ENCODE assay signal across 22 cellular contexts in the genomic region with DNA sequence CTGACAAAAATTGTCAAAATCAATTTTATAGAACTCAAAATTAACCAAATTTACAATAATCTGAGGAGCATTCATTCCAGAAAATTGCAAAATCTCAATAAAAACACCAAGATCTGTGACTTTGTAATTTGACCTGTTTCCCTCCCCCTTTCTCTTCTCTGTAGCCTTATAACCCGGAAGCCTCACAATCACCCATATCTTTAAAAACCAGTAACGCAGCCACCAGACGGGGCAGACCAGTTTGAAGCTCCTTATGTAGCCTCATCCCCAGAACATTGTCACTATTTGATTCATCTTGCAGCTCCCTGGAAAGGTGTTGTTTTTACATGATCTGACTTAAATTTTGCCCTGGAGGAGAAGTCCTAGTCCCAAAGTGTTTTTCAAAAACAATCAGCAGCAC. TPM values are rescaled to one million over a fixed set of nuclear protein-coding genes. Genes with fewer than 3 reads are reported as not detected.
"Had no signal": no experiment of that assay in that cellular context is flagged by ENCODE, and none has a peak within 500 bp of the region (broad histone marks: within the 10 kb centered on the region; RNA-seq: fewer than 3 reads in every experiment).

No MANE protein-coding gene starts in this region.

- H2AFZ ChIP-seq: hepatocyte had no signal

- H3K4me1 ChIP-seq: gastrocnemius medialis, lower lobe of right lung had no signal

- H3K4me3 ChIP-seq: gastrocnemius medialis, hepatocyte, lower lobe of right lung, spleen had no signal

- H3K79me2 ChIP-seq: hepatocyte had no signal

- H3K36me3 ChIP-seq: gastrocnemius medialis, lower lobe of right lung, neutrophil, spleen had no signal

- H3K27me3 ChIP-seq: gastrocnemius medialis, hepatocyte had no signal

- ATAC-seq: activated CD8-positive, alpha-beta memory T cell treated with anti-CD3 and anti-CD28 coated beads, Interleukin-2, amount 10 ng/mL, durations not matched to agents 7 days and 5 days; activated naive CD4-positive, alpha-beta T cell treated with anti-CD3 and anti-CD28 coated beads, Interleukin-2, amount 50 U/mL, for 72 hours; gastrocnemius medialis; lower lobe of right lung; T-helper 17 cell had no signal

- H3K36me3 Mint-ChIP-seq: activated CD8-positive, alpha-beta memory T cell treated with anti-CD3 and anti-CD28 coated beads, Interleukin-2, amount 10 ng/mL, durations not matched to agents 7 days and 5 days; activated naive CD4-positive, alpha-beta T cell treated with anti-CD3 and anti-CD28 coated beads, Interleukin-2, amount 50 U/mL, for 72 hours; brain; naive B cell had no signal

- H3K9me3 Mint-ChIP-seq: activated naive CD4-positive, alpha-beta T cell treated with anti-CD3 and anti-CD28 coated beads, Interleukin-2, amount 50 U/mL, for 72 hours; activated T-cell treated with anti-CD3 and anti-CD28 coated beads, Interleukin-2, amount 50 U/mL, for 24 hours; central memory CD8-positive, alpha-beta T cell had no signal

- H3K9me3 ChIP-seq: gastrocnemius medialis, lower lobe of right lung, neutrophil, spleen had no signal

- H3K27ac Mint-ChIP-seq: activated CD8-positive, alpha-beta memory T cell treated with anti-CD3 and anti-CD28 coated beads, Interleukin-2, amount 10 ng/mL, durations not matched to agents 7 days and 5 days; activated naive CD4-positive, alpha-beta T cell treated with anti-CD3 and anti-CD28 coated beads, Interleukin-2, amount 50 U/mL, for 72 hours; activated T-cell treated with anti-CD3 and anti-CD28 coated beads, Interleukin-2, amount 50 U/mL, for 24 hours; brain; T-helper 17 cell had no signal

- H3K4me2 ChIP-seq: hepatocyte had no signal

- H3K27ac ChIP-seq: gastrocnemius medialis, hepatocyte, lower lobe of right lung, neutrophil, spleen had no signal

- H3K4me3 Mint-ChIP-seq: activated CD8-positive, alpha-beta memory T cell treated with anti-CD3 and anti-CD28 coated beads, Interleukin-2, amount 10 ng/mL, durations not matched to agents 7 days and 5 days; activated T-cell treated with anti-CD3 and anti-CD28 coated beads, Interleukin-2, amount 50 U/mL, for 24 hours; brain; central memory CD8-positive, alpha-beta T cell; T-helper 17 cell had no signal

- DNase-seq: activated CD4-positive, alpha-beta T cell treated with anti-CD3 and anti-CD28 coated beads, Interleukin-2, amount 50 U/mL, for 48 hours; activated CD4-positive, CD25-positive, alpha-beta regulatory T cell treated with anti-CD3 and anti-CD28 coated beads, Interleukin-2, amount 50 U/mL, for 72 hours; activated CD8-positive, alpha-beta memory T cell treated with anti-CD3 and anti-CD28 coated beads, Interleukin-2, amount 10 ng/mL, durations not matched to agents 7 days and 5 days; activated effector memory CD4-positive, alpha-beta T cell treated with anti-CD3 and anti-CD28 coated beads, Interleukin-2, amount 50 U/mL, for 16 hours; activated T-cell treated with anti-CD3 and anti-CD28 coated beads, Interleukin-2, amount 50 U/mL, for 24 hours; amniotic stem cell; cortex of kidney; effector CD8-positive, alpha-beta T cell; gastrocnemius medialis; lower lobe of right lung; naive B cell; posterior cingulate gyrus; spleen; stimulated activated CD4-positive, alpha-beta T cell treated with anti-CD3 and anti-CD28 coated beads, Interleukin-1b, Interleukin-23, amount 100 ng/mL, for 48 hours; stimulated activated naive CD4-positive, alpha-beta T cell; substantia nigra; T-helper 17 cell had no signal

RNA-seq across cellular contexts. Expression of a gene that starts 27.5 kb away (rescaled TPM):
- total RNA-seq: activated CD8-positive, alpha-beta memory T cell treated with anti-CD3 and anti-CD28 coated beads, Interleukin-2, amount 10 ng/mL, durations not matched to agents 7 days and 5 days; activated naive CD4-positive, alpha-beta T cell treated with anti-CD3 and anti-CD28 coated beads, Interleukin-2, amount 50 U/mL, for 72 hours; gastrocnemius medialis; hepatocyte; lower lobe of right lung; spleen; T-helper 17 cell had no signal

RNA-seq across cellular contexts. Expression of a gene that starts 57.4 kb away (rescaled TPM):
- total RNA-seq: activated CD8-positive, alpha-beta memory T cell treated with anti-CD3 and anti-CD28 coated beads, Interleukin-2, amount 10 ng/mL, durations not matched to agents 7 days and 5 days; gastrocnemius medialis; T-helper 17 cell had no signal
